18 cellular contexts compared by ENCODE assay signal in genomic region chr11:61778920-61779650, GRCh38. TPM values are rescaled to one million over a fixed set of nuclear protein-coding genes. Genes with fewer than 3 reads are reported as not detected.
"Had no signal": no experiment of that assay in that cellular context is flagged by ENCODE, and none has a peak within 500 bp of the region (broad histone marks: within the 10 kb centered on the region; RNA-seq: fewer than 3 reads in every experiment).

No MANE protein-coding gene starts in this region.

- H3K9me3 ChIP-seq: gastroesophageal sphincter, heart left ventricle, ovary, upper lobe of right lung had no signal

- H3K27ac ChIP-seq: brain microvascular endothelial cell, coronary artery, gastroesophageal sphincter, heart left ventricle, ovary, upper lobe of right lung had no signal

- H3K4me3 ChIP-seq: coronary artery, gastroesophageal sphincter, heart left ventricle, ovary, smooth muscle cell, upper lobe of right lung had no signal

- H3K36me3 ChIP-seq: ovary had no signal

- DNase-seq: activated CD4-positive, alpha-beta T cell treated with anti-CD3 and anti-CD28 coated beads, Interleukin-2, amount 50 U/mL, for 4 hours; activated effector memory CD4-positive, alpha-beta T cell treated with anti-CD3 and anti-CD28 coated beads, Interleukin-2, amount 50 U/mL, for 16 hours; activated naive CD4-positive, alpha-beta T cell treated with anti-CD3 and anti-CD28 coated beads, Interleukin-2, amount 50 U/mL, for 16 hours; activated T-cell treated with anti-CD3 and anti-CD28 coated beads, Interleukin-2, amount 50 U/mL, for 72 hours; aorta; brain microvascular endothelial cell; central memory CD4-positive, alpha-beta T cell; effector CD4-positive, alpha-beta T cell; kidney glomerular epithelial cell; left ventricle myocardium superior; naive thymus-derived CD8-positive, alpha-beta T cell; stimulated activated CD4-positive, alpha-beta T cell treated with anti-CD3 and anti-CD28 coated beads, Interleukin-4, amount 100 ng/mL, for 24 hours; upper lobe of right lung had no signal

- H3K27me3 ChIP-seq: brain microvascular endothelial cell, heart left ventricle, ovary, upper lobe of right lung had no signal

- H3K4me2 ChIP-seq: smooth muscle cell had no signal

RNA-seq across cellular contexts. Expression of gene FADS2, which starts 49.0 kb away (rescaled TPM):
- total RNA-seq: naive thymus-derived CD8-positive, alpha-beta T cell had no signal
